ENCODE assay signal across 17 cellular contexts in the genomic region with DNA sequence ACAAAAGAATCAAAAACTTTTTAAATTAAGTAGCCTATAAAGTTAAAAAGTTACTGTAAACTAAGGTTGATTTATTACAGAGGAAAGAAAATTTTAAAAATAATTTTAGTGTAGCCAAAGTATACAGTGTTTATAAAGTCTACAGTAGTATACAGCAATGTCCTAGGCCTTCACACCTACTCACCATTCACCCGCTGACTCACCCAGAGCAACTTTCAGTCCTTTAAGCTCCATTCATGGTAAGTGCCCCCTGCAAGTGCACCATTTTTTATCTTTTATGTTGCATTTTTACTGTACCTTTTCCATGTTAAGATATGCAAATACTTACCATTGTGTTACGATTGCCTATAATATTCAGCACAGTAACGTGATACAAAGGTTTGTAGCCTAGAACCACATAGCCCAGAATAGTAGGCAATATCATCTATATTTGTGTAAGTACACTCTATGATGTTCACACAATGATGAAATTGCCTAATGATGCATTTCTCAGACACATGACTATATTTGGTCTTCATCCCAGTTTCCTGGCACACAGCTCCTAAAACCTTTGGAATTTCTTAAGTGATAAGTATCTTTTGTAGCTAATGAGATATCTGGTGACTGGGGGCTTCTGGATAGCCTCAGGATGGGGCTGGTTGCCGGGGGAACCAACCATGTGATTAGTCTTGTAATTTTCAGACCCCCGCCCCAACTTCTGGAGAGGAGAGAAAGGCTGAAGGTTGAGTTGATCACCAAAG.
A peak's percentile ranks its signal among the peaks of the same experiment; 100 is the strongest.
DNase-seq lines count a peak whose midpoint lies in the region; ATAC-seq lines count a peak whose summit lies in the region.
"Had no signal": no experiment of that assay in that cellular context is flagged by ENCODE, and none has a peak within 500 bp of the region (broad histone marks: within the 10 kb centered on the region; RNA-seq: fewer than 3 reads in every experiment).

No MANE protein-coding gene starts in this region.

- intact Hi-C loops in sciatic nerve (cut with DNase I): no loop called here

- DNase-seq in HCEC 1CT: peak; percentile 64
- peak; percentile 90 for DNase-seq in SK-N-DZ (ENCODE audit: low spot score)
- peak; percentile 69 for DNase-seq in fibroblast of gingiva (ENCODE audit: low read depth)
- DNase-seq in sciatic nerve (ENCODE audit: low spot score): peak; percentile 23
- no peak for DNase-seq in NCI-H146 treated with DMSO at 0.1 percent for 48 hours (lab: John Stamatoyannopoulos, UW; ENCODE audit: unreplicated experiment)
- DNase-seq in putamen (ENCODE audit: low spot score): no peak
- DNase-seq: activated gamma-delta T cell treated with Interleukin-2 at 50 U/mL for 16 hours; body of pancreas; effector memory CD4-positive, alpha-beta T cell; immature natural killer cell; NCI-H1417 treated with DMSO at 0.1 percent for 48 hours; spleen; stimulated activated naive CD4-positive, alpha-beta T cell treated with Interleukin-2 at 50 U/mL for 16 hours; SW 1271 had no signal

- ATAC-seq in sciatic nerve (no peak), GM21447 (IDR thresholded peaks at IDR 0.05; ENCODE audit: unreplicated experiment) (no peak)
- ATAC-seq: body of pancreas, gastroesophageal sphincter, GM23338 had no signal

Comparison
In these comparisons a context has a peak if more than half of its experiments do, and no peak if none do; other contexts are left out.
1. DNase-seq: peak in HCEC 1CT (single experiment), SK-N-DZ (single experiment), fibroblast of gingiva (single experiment) and sciatic nerve (single experiment); none in NCI-H146 treated with DMSO at 0.1 percent for 48 hours (single experiment) and putamen (single experiment).